In the genomic region with DNA sequence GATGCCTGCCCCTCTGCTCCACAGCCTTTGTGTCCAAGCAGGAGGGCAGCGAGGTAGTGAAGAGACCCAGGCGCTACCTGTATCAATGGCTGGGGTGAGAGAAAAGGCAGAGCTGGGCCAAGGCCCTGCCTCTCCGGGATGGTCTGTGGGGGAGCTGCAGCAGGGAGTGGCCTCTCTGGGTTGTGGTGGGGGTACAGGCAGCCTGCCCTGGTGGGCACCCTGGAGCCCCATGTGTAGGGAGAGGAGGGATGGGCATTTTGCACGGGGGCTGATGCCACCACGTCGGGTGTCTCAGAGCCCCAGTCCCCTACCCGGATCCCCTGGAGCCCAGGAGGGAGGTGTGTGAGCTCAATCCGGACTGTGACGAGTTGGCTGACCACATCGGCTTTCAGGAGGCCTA, we compare ENCODE assay signal across 21 cellular contexts. TPM values are rescaled to one million over a fixed set of nuclear protein-coding genes. Genes with fewer than 3 reads are reported as not detected.
"Had no signal": no experiment of that assay in that cellular context is flagged by ENCODE, and none has a peak within 500 bp of the region (broad histone marks: within the 10 kb centered on the region; RNA-seq: fewer than 3 reads in every experiment).

No MANE protein-coding gene starts in this region.

- H3K4me3 ChIP-seq: esophagus muscularis mucosa, gastrocnemius medialis, left ventricle myocardium inferior, prostate gland, transverse colon, uterus had no signal

- H3K36me3 ChIP-seq: uterus had no signal

- H3K27ac Mint-ChIP-seq: activated CD4-positive, alpha-beta T cell treated with anti-CD3 and anti-CD28 coated beads, Interleukin-2, amount 10 ng/mL, durations not matched to agents 7 days and 5 days; activated naive CD8-positive, alpha-beta T cell treated with anti-CD3 and anti-CD28 coated beads for 36 hours; mesothelial cell of epicardium had no signal

- H3K27ac ChIP-seq: esophagus muscularis mucosa, gastrocnemius medialis, left ventricle myocardium inferior, prostate gland, transverse colon, uterus, WERI-Rb-1 had no signal

- H3K27me3 Mint-ChIP-seq: activated CD4-positive, alpha-beta T cell treated with anti-CD3 and anti-CD28 coated beads, Interleukin-2, amount 10 ng/mL, durations not matched to agents 7 days and 5 days; activated naive CD8-positive, alpha-beta T cell treated with anti-CD3 and anti-CD28 coated beads for 36 hours; central memory CD8-positive, alpha-beta T cell; naive thymus-derived CD8-positive, alpha-beta T cell; stimulated activated naive CD8-positive, alpha-beta T cell treated with anti-CD3 and anti-CD28 coated beads, Interleukin-15, amount 100 ng/mL, for 72 hours had no signal

- H3K4me3 Mint-ChIP-seq: activated CD4-positive, alpha-beta T cell treated with anti-CD3 and anti-CD28 coated beads, Interleukin-2, amount 10 ng/mL, durations not matched to agents 7 days and 5 days; activated CD8-positive, alpha-beta T cell treated with anti-CD3 and anti-CD28 coated beads, Interleukin-2, amount 10 ng/mL, durations not matched to agents 7 days and 5 days; activated naive CD8-positive, alpha-beta T cell treated with anti-CD3 and anti-CD28 coated beads for 36 hours; central memory CD8-positive, alpha-beta T cell; mesothelial cell of epicardium; naive thymus-derived CD8-positive, alpha-beta T cell; stimulated activated naive CD8-positive, alpha-beta T cell treated with anti-CD3 and anti-CD28 coated beads, Interleukin-15, amount 100 ng/mL, for 72 hours had no signal

- FAIRE-seq: astrocyte, colon, TTC549 had no signal

- DNase-seq: activated CD4-positive, alpha-beta T cell treated with anti-CD3 and anti-CD28 coated beads, Interleukin-2, amount 10 ng/mL, durations not matched to agents 7 days and 5 days; activated CD4-positive, CD25-positive, alpha-beta regulatory T cell treated with anti-CD3 and anti-CD28 coated beads, Interleukin-2, amount 50 U/mL, for 72 hours; activated CD8-positive, alpha-beta T cell treated with anti-CD3 and anti-CD28 coated beads, Interleukin-2, amount 10 ng/mL, durations not matched to agents 7 days and 5 days; activated naive CD4-positive, alpha-beta T cell treated with Interleukin-2 at 50 U/mL for 16 hours; activated naive CD8-positive, alpha-beta T cell treated with anti-CD3 and anti-CD28 coated beads for 36 hours; gastrocnemius medialis; left ventricle myocardium inferior; mammary epithelial cell; naive thymus-derived CD8-positive, alpha-beta T cell; stimulated activated naive CD8-positive, alpha-beta T cell treated with anti-CD3 and anti-CD28 coated beads, Interleukin-15, amount 100 ng/mL, for 72 hours; transverse colon; uterus; WERI-Rb-1 had no signal

- H3K9me3 ChIP-seq: esophagus muscularis mucosa, gastrocnemius medialis, left ventricle myocardium inferior, prostate gland, transverse colon, uterus had no signal

- H3K9me3 Mint-ChIP-seq: activated CD4-positive, alpha-beta T cell treated with anti-CD3 and anti-CD28 coated beads, Interleukin-2, amount 10 ng/mL, durations not matched to agents 7 days and 5 days; activated naive CD8-positive, alpha-beta T cell treated with anti-CD3 and anti-CD28 coated beads for 36 hours; central memory CD8-positive, alpha-beta T cell; mesothelial cell of epicardium; naive thymus-derived CD8-positive, alpha-beta T cell; stimulated activated naive CD8-positive, alpha-beta T cell treated with anti-CD3 and anti-CD28 coated beads, Interleukin-15, amount 100 ng/mL, for 72 hours had no signal

- H3K4me1 Mint-ChIP-seq: mesothelial cell of epicardium had no signal

- H3K4me1 ChIP-seq: prostate gland had no signal

- ATAC-seq: activated CD8-positive, alpha-beta T cell treated with anti-CD3 and anti-CD28 coated beads, Interleukin-2, amount 10 ng/mL, durations not matched to agents 7 days and 5 days; gastrocnemius medialis; naive thymus-derived CD8-positive, alpha-beta T cell; stimulated activated naive CD8-positive, alpha-beta T cell treated with anti-CD3 and anti-CD28 coated beads, Interleukin-15, amount 100 ng/mL, for 72 hours had no signal

RNA-seq across cellular contexts. Expression of a gene that starts 0.8 kb away (rescaled TPM):
- total RNA-seq: gastrocnemius medialis, mammary epithelial cell, osteocyte had no signal
